8 cellular contexts compared by ENCODE assay signal in genomic region chr19:40609561-40610395, GRCh38. TPM values are rescaled to one million over a fixed set of nuclear protein-coding genes. Genes with fewer than 3 reads are reported as not detected.
DNase-seq lines count a peak whose midpoint lies in the region; ATAC-seq, FAIRE-seq and TF ChIP-seq lines count a peak whose summit lies in the region.

No MANE protein-coding gene starts in this region.

- H3K79me2 ChIP-seq in hepatocyte, result no peaks in the 10 kb centered on the region

- H3K9me3 Mint-ChIP-seq in T-cell, result no peaks in the 10 kb centered on the region

- CTCF ChIA-PET in T-cell (lab: Charles Lee), result interaction anchor here in 1 of 2 donors (0.6 to 1.2 kb wide), 3 partner anchors 8 to 25 kb away, joined by 3 read pairs; no protein-coding TSS in a partner anchor

- H3K9me3 ChIP-seq in HUES48 (ENCODE audit: control insufficient read depth, insufficient read depth, low read length) (no peaks in the 10 kb centered on the region), hepatocyte (ENCODE audit: low read depth) (no peaks in the 10 kb centered on the region)

- H3K36me3 ChIP-seq in HUES48 (ENCODE audit: control insufficient read depth, insufficient read depth, low read length) (no peaks in the 10 kb centered on the region), hepatocyte (replicated peaks; ENCODE audit: insufficient read depth, low read depth) (no peaks in the 10 kb centered on the region)

- DNase-seq in Ammon's horn (ENCODE audit: low spot score) (peak; percentile 80), GM19238 (ENCODE audit: insufficient read length, low spot score) (peak; percentile 92), T-cell (peak; percentile 49 to 85 (median 72)), amniotic epithelial cell (ENCODE audit: low read depth) (peak; percentile 80), hepatocyte (ENCODE audit: low spot score) (peak; percentile 87), skeletal muscle cell (ENCODE audit: low read depth) (no peak), D721Med (ENCODE audit: insufficient read length, low spot score) (no peak)

- no peak for TF ChIP-seq CTCF in hepatocyte (IDR thresholded peaks at IDR 0.05; ENCODE audit: poor library complexity)
- TF ChIP-seq CTCF in D721Med (IDR thresholded peaks at IDR 0.05; ENCODE audit: insufficient read depth, missing control alignments), result no peak

- no peaks in the 10 kb centered on the region for H3K27me3 Mint-ChIP-seq in T-cell

- 15% methylated on average over 29 of the region's 50 CpGs for WGBS in hepatocyte (ENCODE audit: low lambda C conversion rate, missing lambda C conversion rate)

- H3K9ac ChIP-seq in HUES48 (ENCODE audit: low read depth, low read length), result no peak overlapping the region

- peak; percentile 20 to 35 (median 27) for ATAC-seq in T-cell (replicated peaks in 1 of 4)

- peak overlapping the region; percentile 85 for H3K4me2 ChIP-seq in hepatocyte

- H3K4me3 ChIP-seq in HUES48 (ENCODE audit: low read depth, low read length), result peak overlapping the region; percentile 67
- H3K4me3 ChIP-seq in hepatocyte, result no peak overlapping the region
- H3K4me3 ChIP-seq in skeletal muscle cell (ENCODE audit: low read depth, low read length), result peak overlapping the region; percentile 47

- peaks cover 9% of the 10 kb centered on the region; the same call in 1 of the 2 replicates for H3K4me1 ChIP-seq in HUES48 (ENCODE audit: control insufficient read depth, insufficient read depth, low read length)
- peaks cover 25% of the 10 kb centered on the region for H3K4me1 ChIP-seq in hepatocyte (ENCODE audit: insufficient read depth)

- H4K20me1 ChIP-seq in hepatocyte (ENCODE audit: insufficient read depth, poor library complexity, severe bottlenecking), result no peaks in the 10 kb centered on the region

- H3K4me1 Mint-ChIP-seq in T-cell, result peaks cover 59 to 82% (median 81%) of the 10 kb centered on the region in 3 donors

- H3K36me3 Mint-ChIP-seq in T-cell, result no peaks in the 10 kb centered on the region

- H3K4me3 Mint-ChIP-seq in T-cell, result peak overlapping the region; percentile 75 to 85 (median 84)

- POLR2A ChIA-PET in T-cell (lab: Charles Lee), result interaction anchor here in 1 of 2 donors (0.7 kb wide), 1 partner anchor 1101 kb away, joined by 3 read pairs; no protein-coding TSS in a partner anchor

- no peak for FAIRE-seq in D721Med (lab: Jason Lieb, UNC)

- H2AFZ ChIP-seq in hepatocyte, result peak overlapping the region; percentile 33

- peak overlapping the region; percentile 93 to 95 for H3K27ac Mint-ChIP-seq in T-cell

- H3K27ac ChIP-seq in HUES48 (ENCODE audit: low read depth, low read length) (no peak overlapping the region), hepatocyte (no peak overlapping the region)

- H3K27me3 ChIP-seq in HUES48 (ENCODE audit: control insufficient read depth, insufficient read depth, low read length) (peaks cover 59% of the 10 kb centered on the region), hepatocyte (no peaks in the 10 kb centered on the region)

- H3K9me2 ChIP-seq in hepatocyte (replicated peaks; ENCODE audit: insufficient read depth), result no peaks in the 10 kb centered on the region

RNA-seq across cellular contexts. Expression of gene LTBP4, which starts 8.6 kb away (rescaled TPM):
- total RNA-seq in T-cell (100 to 1,000 TPM in 4 of 5 donors, 10 to 100 TPM in 1; 90.9 to 215 (median 160) TPM), hepatocyte (45.6 and 50.2 TPM in 2 replicates)
- polyA plus RNA-seq in hepatocyte, result 163 and 185 TPM in 2 replicates

RNA-seq across cellular contexts. Expression of gene SHKBP1, which starts 33.1 kb away (rescaled TPM):
- total RNA-seq in T-cell (100 to 1,000 TPM; 117 to 153 (median 142) TPM), hepatocyte (22.6 and 44.6 TPM in 2 replicates)
- 81.3 and 83.6 TPM in 2 replicates for polyA plus RNA-seq in hepatocyte

Comparison
In these comparisons a context has a peak if more than half of its experiments do, and no peak if none do; other contexts are left out.
1. DNase-seq: peak in Ammon's horn (single experiment), GM19238 (single experiment), T-cell (34 of 34), amniotic epithelial cell (single experiment) and hepatocyte (single experiment); none in skeletal muscle cell (single experiment) and D721Med (single experiment).